10 cellular contexts compared by ENCODE assay signal in the genomic region with DNA sequence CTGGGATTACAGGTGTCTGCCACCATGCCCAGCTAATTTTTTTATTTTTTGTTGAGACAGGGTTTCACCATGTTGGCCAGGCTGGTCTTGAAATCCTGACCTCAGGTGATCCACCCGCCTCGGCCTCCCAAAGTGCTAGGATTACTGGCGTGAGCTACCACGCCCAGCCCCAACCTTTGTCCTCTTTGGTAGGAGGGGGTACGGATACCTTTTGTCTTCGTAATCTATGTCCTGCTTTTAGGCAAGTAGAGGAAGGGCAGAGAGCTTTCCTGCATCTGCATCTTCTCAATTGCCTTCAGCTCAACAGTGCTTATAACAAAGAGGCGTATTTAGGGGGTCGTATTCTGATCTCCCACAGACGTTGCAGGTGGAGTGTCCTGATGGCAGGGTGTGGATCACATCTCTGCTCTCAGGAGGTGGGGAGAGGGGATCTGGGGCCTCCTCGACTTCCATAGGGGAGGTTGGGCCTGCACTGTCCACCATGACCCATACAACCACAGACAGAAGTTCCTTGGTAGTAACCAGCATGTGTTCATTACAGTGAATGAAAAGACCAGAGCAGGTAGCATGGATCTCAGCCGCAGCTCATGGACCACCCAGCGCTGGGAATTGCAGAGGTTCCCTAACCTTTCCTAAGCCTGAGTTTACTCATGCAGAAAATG. TPM values are rescaled to one million over a fixed set of nuclear protein-coding genes. Genes with fewer than 3 reads are reported as not detected.
DNase-seq lines count a peak whose midpoint lies in the region; ATAC-seq and TF ChIP-seq lines count a peak whose summit lies in the region.
"Had no signal": no experiment of that assay in that cellular context is flagged by ENCODE, and none has a peak within 500 bp of the region (broad histone marks: within the 10 kb centered on the region; RNA-seq: fewer than 3 reads in every experiment).

No MANE protein-coding gene starts in this region.

- POLR2A ChIA-PET in activated CD8-positive, alpha-beta T cell treated with anti-CD3 and anti-CD28 coated beads, Interleukin-2, amount 10 ng/mL, durations not matched to agents 7 days and 5 days (lab: Charles Lee), result interaction anchor here (1.0 to 1.8 kb wide), 2 partner anchors 22 to 37 kb away, joined by 3 to 5 read pairs; a partner anchor contains a TSS
- POLR2A ChIA-PET in activated CD8-positive, alpha-beta T cell treated with anti-CD3 and anti-CD28 coated beads for 36 hours (lab: Charles Lee), result interaction anchor here (0.6 to 1.4 kb wide), 3 partner anchors 23 to 164 kb away, joined by 3 read pairs; a partner anchor contains a TSS

- H3K36me3 ChIP-seq in left lung (no peaks in the 10 kb centered on the region), spleen (no peaks in the 10 kb centered on the region)
- H3K36me3 ChIP-seq: prostate gland, tibial nerve had no signal

- no peak overlapping the region for H3K4me3 Mint-ChIP-seq in activated CD8-positive, alpha-beta T cell treated with anti-CD3 and anti-CD28 coated beads, Interleukin-2, amount 10 ng/mL, durations not matched to agents 7 days and 5 days
- H3K4me3 Mint-ChIP-seq in activated CD8-positive, alpha-beta T cell treated with anti-CD3 and anti-CD28 coated beads for 36 hours, result no peak overlapping the region
- no peak overlapping the region for H3K4me3 Mint-ChIP-seq in endothelial cell (ENCODE audit: unreplicated experiment)

- H3K4me3 ChIP-seq in left lung (no peak overlapping the region), spleen (no peak overlapping the region)
- H3K4me3 ChIP-seq: prostate gland, tibial nerve had no signal

- H3K4me1 ChIP-seq in left lung, result peaks cover 0 to 42% of the 10 kb centered on the region in 2 donors
- H3K4me1 ChIP-seq in spleen, result peaks cover 0 to 44% (median 21%) of the 10 kb centered on the region in 6 donors
- H3K4me1 ChIP-seq: prostate gland had no signal

- no peak for DNase-seq in activated CD8-positive, alpha-beta T cell treated with anti-CD3 and anti-CD28 coated beads, Interleukin-2, amount 10 ng/mL, durations not matched to agents 7 days and 5 days
- no peak for DNase-seq in activated CD8-positive, alpha-beta T cell treated with anti-CD3 and anti-CD28 coated beads for 36 hours
- DNase-seq in left lung, result no peak
- DNase-seq in spleen, result no peak
- no peak for DNase-seq in DMS53 (lab: John Stamatoyannopoulos, UW)
- no peak for DNase-seq in endothelial cell (ENCODE audit: low spot score)
- no peak for DNase-seq in NCI-H82 (lab: John Stamatoyannopoulos, UW)

- H3K4me1 Mint-ChIP-seq in activated CD8-positive, alpha-beta T cell treated with anti-CD3 and anti-CD28 coated beads, Interleukin-2, amount 10 ng/mL, durations not matched to agents 7 days and 5 days (ENCODE audit: low read depth), result peaks cover 28% of the 10 kb centered on the region
- peaks cover 37% of the 10 kb centered on the region for H3K4me1 Mint-ChIP-seq in activated CD8-positive, alpha-beta T cell treated with anti-CD3 and anti-CD28 coated beads for 36 hours (ENCODE audit: low read depth)
- H3K4me1 Mint-ChIP-seq in endothelial cell (ENCODE audit: unreplicated experiment), result peaks cover 15% of the 10 kb centered on the region

- TF ChIP-seq POLR2A in spleen (IDR thresholded peaks at IDR 0.05), result no peak

- no peaks in the 10 kb centered on the region for H3K9me3 ChIP-seq in left lung
- H3K9me3 ChIP-seq in spleen, result no peaks in the 10 kb centered on the region
- H3K9me3 ChIP-seq: prostate gland, tibial nerve had no signal

- 91 to 97% (median 96%) methylated on average over 12 of the region's 12 CpGs for WGBS in spleen, 5 donors

- H3K36me3 Mint-ChIP-seq in activated CD8-positive, alpha-beta T cell treated with anti-CD3 and anti-CD28 coated beads, Interleukin-2, amount 10 ng/mL, durations not matched to agents 7 days and 5 days (ENCODE audit: low read depth), result no peaks in the 10 kb centered on the region
- no peaks in the 10 kb centered on the region for H3K36me3 Mint-ChIP-seq in activated CD8-positive, alpha-beta T cell treated with anti-CD3 and anti-CD28 coated beads for 36 hours (ENCODE audit: low read depth)
- H3K36me3 Mint-ChIP-seq in endothelial cell (ENCODE audit: low read depth, unreplicated experiment), result no peaks in the 10 kb centered on the region

- H3K27me3 ChIP-seq in left lung (no peaks in the 10 kb centered on the region), spleen (replicated peaks in 1 of 7) (no peaks in the 10 kb centered on the region)
- H3K27me3 ChIP-seq: tibial nerve had no signal

- H3K27me3 Mint-ChIP-seq in activated CD8-positive, alpha-beta T cell treated with anti-CD3 and anti-CD28 coated beads, Interleukin-2, amount 10 ng/mL, durations not matched to agents 7 days and 5 days (ENCODE audit: low read depth), result peaks cover 14% of the 10 kb centered on the region
- H3K27me3 Mint-ChIP-seq in activated CD8-positive, alpha-beta T cell treated with anti-CD3 and anti-CD28 coated beads for 36 hours, result no peaks in the 10 kb centered on the region
- no peaks in the 10 kb centered on the region for H3K27me3 Mint-ChIP-seq in endothelial cell (ENCODE audit: unreplicated experiment)

- peak overlapping the region; percentile 65 for H3K27ac Mint-ChIP-seq in activated CD8-positive, alpha-beta T cell treated with anti-CD3 and anti-CD28 coated beads, Interleukin-2, amount 10 ng/mL, durations not matched to agents 7 days and 5 days
- no peak overlapping the region for H3K27ac Mint-ChIP-seq in activated CD8-positive, alpha-beta T cell treated with anti-CD3 and anti-CD28 coated beads for 36 hours
- no peak overlapping the region for H3K27ac Mint-ChIP-seq in endothelial cell (ENCODE audit: unreplicated experiment)

- intact Hi-C loops in activated CD8-positive, alpha-beta T cell treated with anti-CD3 and anti-CD28 coated beads for 36 hours (cut with micrococcal nuclease), result no loop called here
- intact Hi-C loops in left lung (cut with DNase I), result no loop called here
- intact Hi-C loops in spleen (cut with DNase I; ENCODE audit: low total_unique reads), result no loop called here

- CTCF ChIA-PET in activated CD8-positive, alpha-beta T cell treated with anti-CD3 and anti-CD28 coated beads, Interleukin-2, amount 10 ng/mL, durations not matched to agents 7 days and 5 days (lab: Charles Lee), result interaction anchor here (1.0 to 1.5 kb wide), 2 partner anchors 21 to 164 kb away, joined by 3 to 4 read pairs; a partner anchor contains a TSS
- CTCF ChIA-PET in activated CD8-positive, alpha-beta T cell treated with anti-CD3 and anti-CD28 coated beads for 36 hours (lab: Charles Lee), result interaction anchor here (5.2 kb wide), 1 partner anchor 21 kb away, joined by 27 read pairs; a partner anchor contains a TSS

- peak overlapping the region; percentile 10 to 73 for H3K27ac ChIP-seq in left lung
- peak overlapping the region in 5 of 8 donors; percentile 43 to 79 (median 68) for H3K27ac ChIP-seq in spleen
- H3K27ac ChIP-seq: prostate gland had no signal

- no peak for TF ChIP-seq CTCF in activated CD8-positive, alpha-beta T cell treated with anti-CD3 and anti-CD28 coated beads for 36 hours (IDR thresholded peaks at IDR 0.05)
- TF ChIP-seq CTCF in left lung (IDR thresholded peaks at IDR 0.05) (no peak), spleen (IDR thresholded peaks at IDR 0.05 in 8 of 11, conservative IDR thresholded peaks at IDR 0.05 in 3 of 11) (no peak), endothelial cell (IDR thresholded peaks at IDR 0.05; ENCODE audit: unreplicated experiment) (no peak)

- no peaks in the 10 kb centered on the region for H3K9me3 Mint-ChIP-seq in activated CD8-positive, alpha-beta T cell treated with anti-CD3 and anti-CD28 coated beads, Interleukin-2, amount 10 ng/mL, durations not matched to agents 7 days and 5 days (ENCODE audit: insufficient read depth)
- no peaks in the 10 kb centered on the region for H3K9me3 Mint-ChIP-seq in activated CD8-positive, alpha-beta T cell treated with anti-CD3 and anti-CD28 coated beads for 36 hours
- H3K9me3 Mint-ChIP-seq in endothelial cell (ENCODE audit: unreplicated experiment), result no peaks in the 10 kb centered on the region

- no peak for ATAC-seq in activated CD8-positive, alpha-beta T cell treated with anti-CD3 and anti-CD28 coated beads, Interleukin-2, amount 10 ng/mL, durations not matched to agents 7 days and 5 days
- ATAC-seq in activated CD8-positive, alpha-beta T cell treated with anti-CD3 and anti-CD28 coated beads for 36 hours, result no peak
- peak; percentile 32; the same call in 2 of the 3 replicates for ATAC-seq in SK-N-SH treated with all-trans-retinoic acid at 6 μM for 48 hours
- no peak for ATAC-seq in left lung

TF ChIP-seq in SK-N-SH treated with all-trans-retinoic acid at 6 μM for 48 hours, 23 proteins besides CTCF, POLR2A, EP300 and RAD21 (continues in another document):
- TF ChIP-seq ARNTL (CRISPR knock-in tag; IDR thresholded peaks at IDR 0.05; ENCODE audit: borderline replicate concordance, low read depth), result no peak
- no peak for TF ChIP-seq ZFP30 (CRISPR knock-in tag; IDR thresholded peaks at IDR 0.05)
- TF ChIP-seq ZFP3 (CRISPR knock-in tag; IDR thresholded peaks at IDR 0.05), result no peak
- TF ChIP-seq, protein P1, sequence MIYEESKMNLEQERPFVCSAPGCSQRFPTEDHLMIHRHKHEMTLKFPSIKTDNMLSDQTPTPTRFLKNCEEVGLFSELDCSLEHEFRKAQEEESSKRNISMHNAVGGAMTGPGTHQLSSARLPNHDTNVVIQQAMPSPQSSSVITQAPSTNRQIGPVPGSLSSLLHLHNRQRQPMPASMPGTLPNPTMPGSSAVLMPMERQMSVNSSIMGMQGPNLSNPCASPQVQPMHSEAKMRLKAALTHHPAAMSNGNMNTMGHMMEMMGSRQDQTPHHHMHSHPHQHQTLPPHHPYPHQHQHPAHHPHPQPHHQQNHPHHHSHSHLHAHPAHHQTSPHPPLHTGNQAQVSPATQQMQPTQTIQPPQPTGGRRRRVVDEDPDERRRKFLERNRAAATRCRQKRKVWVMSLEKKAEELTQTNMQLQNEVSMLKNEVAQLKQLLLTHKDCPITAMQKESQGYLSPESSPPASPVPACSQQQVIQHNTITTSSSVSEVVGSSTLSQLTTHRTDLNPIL (CRISPR knock-in tag; IDR thresholded peaks at IDR 0.05; ENCODE audit: low read depth), result no peak

RNA-seq across cellular contexts. Expression of a gene that starts 21.4 kb away (rescaled TPM):
- total RNA-seq in activated CD8-positive, alpha-beta T cell treated with anti-CD3 and anti-CD28 coated beads, Interleukin-2, amount 10 ng/mL, durations not matched to agents 7 days and 5 days, result 1 to 10 TPM; 5.2 to 6.2 TPM
- 1 to 10 TPM; 5.6 to 5.8 TPM for total RNA-seq in activated CD8-positive, alpha-beta T cell treated with anti-CD3 and anti-CD28 coated beads for 36 hours
- total RNA-seq in left lung (10 to 100 TPM in 1 of 2 donors, 1 to 10 TPM in 1; 8.1 to 10.7 TPM), spleen (10 to 100 TPM in 5 of 7 donors, 1 to 10 TPM in 2; 8.1 to 23.5 (median 15.0) TPM), endothelial cell (ENCODE audit: unreplicated experiment) (11.9 TPM)
- 10 to 100 TPM in 1 of 3 donors, 1 to 10 TPM in 2; 7.3 to 11.3 (median 8.6) TPM for polyA plus RNA-seq in spleen

RNA-seq across cellular contexts. Expression of a gene that starts 36.9 kb away (rescaled TPM):
- 10 to 100 TPM; 48.9 to 50.3 TPM for total RNA-seq in activated CD8-positive, alpha-beta T cell treated with anti-CD3 and anti-CD28 coated beads, Interleukin-2, amount 10 ng/mL, durations not matched to agents 7 days and 5 days
- 10 to 100 TPM; 53.9 to 58.8 TPM for total RNA-seq in activated CD8-positive, alpha-beta T cell treated with anti-CD3 and anti-CD28 coated beads for 36 hours
- total RNA-seq in left lung (10 to 100 TPM; 55.5 to 57.1 TPM), spleen (10 to 100 TPM; 46.6 to 75.5 (median 58.0) TPM), endothelial cell (ENCODE audit: unreplicated experiment) (72.8 TPM)
- polyA plus RNA-seq in spleen, result 10 to 100 TPM; 53.9 to 82.1 (median 71.1) TPM
